Comparison of ENCODE assay signal across 23 cellular contexts in genomic region chr1:182752827-182753104, GRCh38.
"Had no signal": no experiment of that assay in that cellular context is flagged by ENCODE, and none has a peak within 500 bp of the region (broad histone marks: within the 10 kb centered on the region; RNA-seq: fewer than 3 reads in every experiment).

No MANE protein-coding gene starts in this region.

- H3K9me3 Mint-ChIP-seq: activated B cell treated with CpG ODN at 0.5 μM for 24 hours; activated CD8-positive, alpha-beta T cell treated with anti-CD3 and anti-CD28 coated beads for 36 hours; activated T-cell treated with anti-CD3 and anti-CD28 coated beads, Interleukin-2, amount 50 U/mL, for 4 hours; activated T-helper 17 cell treated with anti-CD3 and anti-CD28 coated beads, Interleukin-2, amount 50 U/mL, for 72 hours; stimulated activated effector memory CD8-positive, alpha-beta T cell treated with anti-CD3 and anti-CD28 coated beads, Interleukin-12 subunit alpha, Interleukin-12 subunit beta, amount 100 ng/mL, for 72 hours; stimulated activated naive CD8-positive, alpha-beta T cell treated with anti-CD3 and anti-CD28 coated beads, Interleukin-15, Interleukin-2, amounts not matched to agents 100 ng/mL and 50 ng/mL, for 24 hours; T-helper 2 cell treated with Interferon-gamma antibody and Interleukin-4, amounts not matched to agents 5 μg/mL and 100 μg/mL, for 36 hours had no signal

- ATAC-seq: activated CD8-positive, alpha-beta T cell treated with anti-CD3 and anti-CD28 coated beads for 36 hours; activated T-cell treated with anti-CD3 and anti-CD28 coated beads, Interleukin-2, amount 50 U/mL, for 4 hours; activated T-helper 17 cell treated with anti-CD3 and anti-CD28 coated beads, Interleukin-2, amount 50 U/mL, for 72 hours; left lung; pancreas; stimulated activated effector memory CD8-positive, alpha-beta T cell treated with anti-CD3 and anti-CD28 coated beads, Interleukin-12 subunit alpha, Interleukin-12 subunit beta, amount 100 ng/mL, for 72 hours had no signal

- DNase-seq: activated B cell treated with CpG ODN at 0.5 μM for 24 hours; activated CD4-positive, alpha-beta T cell treated with anti-CD3 and anti-CD28 coated beads, Interleukin-2, amount 50 U/mL, for 1 hour; activated CD8-positive, alpha-beta T cell treated with anti-CD3 and anti-CD28 coated beads for 36 hours; activated gamma-delta T cell treated with Interleukin-2 at 50 U/mL for 16 hours; activated naive CD4-positive, alpha-beta T cell treated with anti-CD3 and anti-CD28 coated beads, Interleukin-2, amount 50 U/mL, for 16 hours; activated T-cell treated with anti-CD3 and anti-CD28 coated beads, Interleukin-2, amount 50 U/mL, for 4 hours; amniotic stem cell; effector CD4-positive, alpha-beta T cell; esophagus squamous epithelium; kidney glomerular epithelial cell; left lung; naive B cell; pancreas; stimulated activated CD4-positive, alpha-beta T cell treated with anti-CD3 and anti-CD28 coated beads, Interleukin-4, amount 100 ng/mL, for 24 hours; T-helper 1 cell; tibial artery had no signal

- H3K27ac ChIP-seq: esophagus squamous epithelium, left lung, pancreas, prostate gland, right atrium auricular region, tibial artery had no signal

- H3K36me3 Mint-ChIP-seq: stimulated activated effector memory CD8-positive, alpha-beta T cell treated with anti-CD3 and anti-CD28 coated beads, Interleukin-12 subunit alpha, Interleukin-12 subunit beta, amount 100 ng/mL, for 72 hours had no signal

- H3K27ac Mint-ChIP-seq: activated B cell treated with CpG ODN at 0.5 μM for 24 hours; activated CD8-positive, alpha-beta T cell treated with anti-CD3 and anti-CD28 coated beads for 36 hours; activated T-helper 17 cell treated with anti-CD3 and anti-CD28 coated beads, Interleukin-2, amount 50 U/mL, for 72 hours; naive B cell; stimulated activated effector memory CD8-positive, alpha-beta T cell treated with anti-CD3 and anti-CD28 coated beads, Interleukin-12 subunit alpha, Interleukin-12 subunit beta, amount 100 ng/mL, for 72 hours; stimulated activated naive CD8-positive, alpha-beta T cell treated with anti-CD3 and anti-CD28 coated beads, Interleukin-15, Interleukin-2, amounts not matched to agents 100 ng/mL and 50 ng/mL, for 24 hours; T-helper 2 cell treated with Interferon-gamma antibody and Interleukin-4, amounts not matched to agents 5 μg/mL and 100 μg/mL, for 36 hours had no signal

- H3K4me1 Mint-ChIP-seq: activated B cell treated with CpG ODN at 0.5 μM for 24 hours; activated T-helper 17 cell treated with anti-CD3 and anti-CD28 coated beads, Interleukin-2, amount 50 U/mL, for 72 hours; naive B cell; stimulated activated effector memory CD8-positive, alpha-beta T cell treated with anti-CD3 and anti-CD28 coated beads, Interleukin-12 subunit alpha, Interleukin-12 subunit beta, amount 100 ng/mL, for 72 hours had no signal

- H3K9me3 ChIP-seq: esophagus squamous epithelium, left lung, pancreas, prostate gland, right atrium auricular region, tibial artery had no signal

- H3K27me3 Mint-ChIP-seq: activated B cell treated with CpG ODN at 0.5 μM for 24 hours had no signal

- H3K4me1 ChIP-seq: esophagus squamous epithelium, left lung, pancreas, prostate gland, right atrium auricular region, tibial artery had no signal

- H3K4me3 ChIP-seq: esophagus squamous epithelium, heart right ventricle, left lung, pancreas, prostate gland, right atrium auricular region, tibial artery had no signal

- H3K36me3 ChIP-seq: esophagus squamous epithelium, heart right ventricle, left lung, pancreas, prostate gland, right atrium auricular region, tibial artery had no signal

- H3K27me3 ChIP-seq: esophagus squamous epithelium, left lung, pancreas, right atrium auricular region had no signal

- H3K4me3 Mint-ChIP-seq: activated B cell treated with CpG ODN at 0.5 μM for 24 hours; activated CD8-positive, alpha-beta T cell treated with anti-CD3 and anti-CD28 coated beads for 36 hours; activated T-cell treated with anti-CD3 and anti-CD28 coated beads, Interleukin-2, amount 50 U/mL, for 4 hours; activated T-helper 17 cell treated with anti-CD3 and anti-CD28 coated beads, Interleukin-2, amount 50 U/mL, for 72 hours; naive B cell; stimulated activated effector memory CD8-positive, alpha-beta T cell treated with anti-CD3 and anti-CD28 coated beads, Interleukin-12 subunit alpha, Interleukin-12 subunit beta, amount 100 ng/mL, for 72 hours; stimulated activated naive CD8-positive, alpha-beta T cell treated with anti-CD3 and anti-CD28 coated beads, Interleukin-15, Interleukin-2, amounts not matched to agents 100 ng/mL and 50 ng/mL, for 24 hours; T-helper 2 cell treated with Interferon-gamma antibody and Interleukin-4, amounts not matched to agents 5 μg/mL and 100 μg/mL, for 36 hours had no signal
